8 cellular contexts compared by ENCODE assay signal in the genomic region with DNA sequence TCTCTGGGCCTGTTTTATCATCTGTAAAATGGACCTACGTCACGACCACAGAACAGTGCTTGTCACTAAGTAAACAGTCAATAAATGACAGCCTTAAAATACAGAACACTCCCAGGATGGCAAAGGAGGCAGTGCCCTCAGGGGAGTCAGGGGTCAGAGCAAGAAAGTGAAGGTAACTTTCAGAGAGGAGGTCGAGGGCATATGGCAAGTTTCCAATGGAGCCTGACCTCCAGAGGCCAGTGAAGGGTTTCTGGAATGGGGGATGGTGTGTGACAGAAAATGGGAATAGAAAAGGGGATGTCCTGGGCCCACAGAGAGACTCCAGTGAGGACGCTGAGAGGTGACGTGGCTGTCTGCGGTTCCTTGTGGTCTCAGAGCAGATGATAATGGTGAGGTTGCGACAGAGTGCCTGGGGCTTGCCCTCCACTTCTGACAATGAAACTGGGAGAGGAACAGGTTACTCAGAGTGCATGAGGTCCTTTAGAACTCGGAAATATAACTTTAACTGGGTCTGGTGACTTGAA.
DNase-seq lines count a peak whose midpoint lies in the region; ATAC-seq and TF ChIP-seq lines count a peak whose summit lies in the region.

No MANE protein-coding gene starts in this region.

- peak overlapping the region in 2 of 3 donors; percentile 94 to 95 for H3K27ac Mint-ChIP-seq in CD4-positive, CD25-positive, alpha-beta regulatory T cell

- no peaks in the 10 kb centered on the region for H3K79me2 ChIP-seq in hepatocyte

- WGBS in thymus, result 56% methylated on average over 8 of the region's 8 CpGs
- WGBS in hepatocyte (ENCODE audit: low lambda C conversion rate, missing lambda C conversion rate), result 72% methylated on average over 8 of the region's 8 CpGs

- peaks cover 6% of the 10 kb centered on the region for H3K36me3 Mint-ChIP-seq in CD4-positive, CD25-positive, alpha-beta regulatory T cell

- H2AFZ ChIP-seq in hepatocyte, result no peak overlapping the region

- H3K4me2 ChIP-seq in hepatocyte, result no peak overlapping the region

- peaks cover 4% of the 10 kb centered on the region for H3K4me1 ChIP-seq in CD4-positive, CD25-positive, alpha-beta regulatory T cell (ENCODE audit: control insufficient read depth, insufficient read depth, low read length, poor library complexity, severe bottlenecking)
- H3K4me1 ChIP-seq in thymus (ENCODE audit: control insufficient read depth, insufficient read depth, low read length), result no peaks in the 10 kb centered on the region
- no peaks in the 10 kb centered on the region for H3K4me1 ChIP-seq in hepatocyte (ENCODE audit: insufficient read depth)

- no peaks in the 10 kb centered on the region for H3K9me3 ChIP-seq in CD4-positive, CD25-positive, alpha-beta regulatory T cell (ENCODE audit: control insufficient read depth in 2 of 2, low read length in 2 of 2)
- no peaks in the 10 kb centered on the region for H3K9me3 ChIP-seq in thymus (ENCODE audit: control insufficient read depth)
- no peaks in the 10 kb centered on the region for H3K9me3 ChIP-seq in hepatocyte (ENCODE audit: low read depth)

- no peak overlapping the region for H3K4me3 ChIP-seq in CD4-positive, CD25-positive, alpha-beta regulatory T cell (ENCODE audit: low read depth, low read length)
- H3K4me3 ChIP-seq in thymus (ENCODE audit: low read length) (no peak overlapping the region), hepatocyte (no peak overlapping the region)

- no peaks in the 10 kb centered on the region for H3K27me3 ChIP-seq in CD4-positive, CD25-positive, alpha-beta regulatory T cell (ENCODE audit: control insufficient read depth, insufficient read depth, low read length)
- H3K27me3 ChIP-seq in thymus (ENCODE audit: control insufficient read depth, insufficient read depth) (no peaks in the 10 kb centered on the region), hepatocyte (no peaks in the 10 kb centered on the region)

- TF ChIP-seq CTCF in hepatocyte (IDR thresholded peaks at IDR 0.05; ENCODE audit: poor library complexity), result no peak

- H4K20me1 ChIP-seq in hepatocyte (ENCODE audit: insufficient read depth, poor library complexity, severe bottlenecking), result no peaks in the 10 kb centered on the region

- H3K9me2 ChIP-seq in hepatocyte (replicated peaks; ENCODE audit: insufficient read depth), result no peaks in the 10 kb centered on the region

- peak; percentile 38 to 65 (median 42) for DNase-seq in CD4-positive, CD25-positive, alpha-beta regulatory T cell
- peak; percentile 44 to 57 for DNase-seq in activated CD4-positive, alpha-beta T cell treated with anti-CD3 and anti-CD28 coated beads, Interleukin-2, amount 50 U/mL, for 4 hours
- DNase-seq in islet precursor cell (peak; percentile 88), iPS-NIHi11 (ENCODE audit: low spot score) (no peak), hepatocyte (ENCODE audit: low spot score) (no peak)

- H3K9me3 Mint-ChIP-seq in CD4-positive, CD25-positive, alpha-beta regulatory T cell, result peaks cover 0 to 6% (median 2%) of the 10 kb centered on the region in 7 donors

- peaks cover 4% of the 10 kb centered on the region for H3K36me3 ChIP-seq in CD4-positive, CD25-positive, alpha-beta regulatory T cell (ENCODE audit: control insufficient read depth, insufficient read depth, low read length)
- H3K36me3 ChIP-seq in thymus (ENCODE audit: control insufficient read depth, insufficient read depth) (no peaks in the 10 kb centered on the region), hepatocyte (replicated peaks; ENCODE audit: insufficient read depth, low read depth) (no peaks in the 10 kb centered on the region)

- peaks cover under 1% of the 10 kb centered on the region for H3K27me3 Mint-ChIP-seq in CD4-positive, CD25-positive, alpha-beta regulatory T cell

- H3K4me3 Mint-ChIP-seq in CD4-positive, CD25-positive, alpha-beta regulatory T cell, result peak overlapping the region in 2 of 4 donors; percentile 60 to 73

- ATAC-seq in CD4-positive, CD25-positive, alpha-beta regulatory T cell (ENCODE audit: low read depth in 2 of 2), result peak; percentile 65 to 72
- ATAC-seq in GM21367 (IDR thresholded peaks at IDR 0.05; ENCODE audit: unreplicated experiment) (peak; percentile 84), HG03575 (IDR thresholded peaks at IDR 0.05; ENCODE audit: extremely low read depth, insufficient number of reproducible peaks, low FRiP score, unreplicated experiment) (peak; percentile 85)

- peaks cover 14 to 45% (median 26%) of the 10 kb centered on the region in 4 donors for H3K4me1 Mint-ChIP-seq in CD4-positive, CD25-positive, alpha-beta regulatory T cell

- H3K27ac ChIP-seq in CD4-positive, CD25-positive, alpha-beta regulatory T cell (ENCODE audit: insufficient read depth, low read length, poor library complexity, severe bottlenecking), result no peak overlapping the region
- H3K27ac ChIP-seq in thymus (ENCODE audit: low read depth) (peak overlapping the region; percentile 60), hepatocyte (no peak overlapping the region)

Comparison
In these comparisons a context has a peak if more than half of its experiments do, and no peak if none do; other contexts are left out.
1. DNase-seq: peak in CD4-positive, CD25-positive, alpha-beta regulatory T cell (3 of 3), activated CD4-positive, alpha-beta T cell treated with anti-CD3 and anti-CD28 coated beads, Interleukin-2, amount 50 U/mL, for 4 hours (2 of 2) and islet precursor cell (single experiment); none in iPS-NIHi11 (single experiment) and hepatocyte (single experiment).
2. Peak in every context shown above with its lines, with median percentiles within 50 percentile points of each other: ATAC-seq.